24 cellular contexts compared by ENCODE assay signal in genomic region chr22:49590851-49591445, GRCh38.
"Had no signal": no experiment of that assay in that cellular context is flagged by ENCODE, and none has a peak within 500 bp of the region (broad histone marks: within the 10 kb centered on the region; RNA-seq: fewer than 3 reads in every experiment).

No MANE protein-coding gene starts in this region.

- H3K27me3 ChIP-seq: adrenal gland had no signal

- H3K36me3 ChIP-seq: adrenal gland had no signal

- DNase-seq: activated CD4-positive, alpha-beta T cell treated with anti-CD3 and anti-CD28 coated beads for 48 hours; activated CD4-positive, alpha-beta T cell treated with anti-CD3 and anti-CD28 coated beads, Interleukin-2, amount 50 U/mL, for 4 hours; activated CD4-positive, CD25-positive, alpha-beta regulatory T cell treated with anti-CD3 and anti-CD28 coated beads, Interleukin-2, amount 50 U/mL, for 72 hours; activated CD8-positive, alpha-beta T cell treated with anti-CD3 and anti-CD28 coated beads, Interleukin-2, amount 10 ng/mL, durations not matched to agents 7 days and 5 days; activated gamma-delta T cell; activated naive CD4-positive, alpha-beta T cell treated with anti-CD3 and anti-CD28 coated beads, Interleukin-2, amount 50 U/mL, for 16 hours; activated naive CD8-positive, alpha-beta T cell treated with anti-CD3 and anti-CD28 coated beads, Interleukin-2, amount 10 ng/mL, durations not matched to agents 7 days and 5 days; activated T-cell treated with anti-CD3 and anti-CD28 coated beads, Interleukin-2, amount 50 U/mL, for 4 hours; adrenal gland; anterior cingulate cortex; caudate nucleus; IMR-90; KBM-7; NCI-H1092; NCI-H1417; NCI-H1930; NCI-H345; NCI-H510A; NCI-H526 treated with DMSO at 0.1 percent for 48 hours; NK-92 treated with Interleukin-12 subunit alpha and Interleukin-12 subunit beta, amount 100 ng/mL, for 24 hours; OCI-M1; SHP77 treated with DMSO at 0.1 percent for 48 hours had no signal

- H3K4me3 ChIP-seq: adrenal gland had no signal

- ATAC-seq: activated CD8-positive, alpha-beta T cell treated with anti-CD3 and anti-CD28 coated beads, Interleukin-2, amount 10 ng/mL, durations not matched to agents 7 days and 5 days; activated T-cell treated with anti-CD3 and anti-CD28 coated beads, Interleukin-2, amount 50 U/mL, for 4 hours; Panc1 had no signal

- H3K4me1 ChIP-seq: adrenal gland had no signal

- H3K27ac ChIP-seq: adrenal gland, RWPE1 had no signal

- H3K9me3 ChIP-seq: adrenal gland had no signal
